Comparison of ENCODE assay signal across 8 cellular contexts in the genomic region with DNA sequence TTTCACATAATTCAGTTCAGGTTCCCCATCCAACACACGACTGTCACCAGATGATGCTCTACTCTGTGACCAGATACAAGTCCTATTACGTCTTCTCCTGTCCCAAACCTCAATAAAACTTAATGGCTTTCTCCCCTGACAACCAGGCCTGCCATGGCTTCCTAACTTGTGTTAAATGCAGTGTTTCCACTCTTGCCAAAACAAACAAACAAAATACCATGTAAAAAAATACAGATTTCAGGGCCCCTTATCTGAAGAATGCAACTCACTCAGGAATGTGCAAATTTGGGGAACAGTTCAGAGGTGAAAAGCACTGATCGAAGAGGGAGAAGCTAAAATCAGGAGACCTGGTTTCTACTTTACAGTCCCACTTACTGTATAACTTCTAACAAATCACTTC. TPM values are rescaled to one million over a fixed set of nuclear protein-coding genes. Genes with fewer than 3 reads are reported as not detected.
DNase-seq lines count a peak whose midpoint lies in the region; ATAC-seq, FAIRE-seq and TF ChIP-seq lines count a peak whose summit lies in the region.

No MANE protein-coding gene starts in this region.

- WGBS in heart right ventricle, 2 donors: 28 to 34% methylated on average over 3 of the region's 3 CpGs
- WGBS in GM12878 (ENCODE audit: insufficient coverage, insufficient replicate concordance, low lambda C conversion rate, missing lambda C conversion rate): 26% methylated on average over 3 of the region's 3 CpGs
- 43 to 46% methylated on average over 3 of the region's 3 CpGs for WGBS in lung, 2 donors

- TF ChIP-seq CTCF in heart right ventricle (IDR thresholded peaks at IDR 0.05) (no peak), GM12878 (IDR thresholded peaks at IDR 0.05 in 2 of 3, conservative IDR thresholded peaks at IDR 0.05 in 1 of 3; ENCODE audit: control insufficient read depth in 2 of 3, extremely low read depth in 1 of 3, insufficient read depth in 1 of 3, low read depth in 3 of 3, low read length in 3 of 3) (no peak), lung (IDR thresholded peaks at IDR 0.05; ENCODE audit: control extremely low read depth, extremely low read depth) (no peak), uterus (IDR thresholded peaks at IDR 0.05) (no peak)

- peak overlapping the region; percentile 75 for H3K4me2 ChIP-seq in GM12878 (ENCODE audit: control insufficient read depth, insufficient read depth)

- POLR2A ChIA-PET in GM12878 (lab: Charles Lee): no interaction called here

- H3K4me1 ChIP-seq in heart right ventricle: peaks cover 0 to 25% (median 16%) of the 10 kb centered on the region in 9 donors
- no peaks in the 10 kb centered on the region; the same call in 1 of the 2 replicates for H3K4me1 ChIP-seq in GM12878 (ENCODE audit: control insufficient read depth, insufficient read depth, low read length)
- H3K4me1 ChIP-seq in lung (ENCODE audit: control insufficient read depth in 2 of 2, insufficient read depth in 2 of 2, low read length in 2 of 2): peaks cover 0 to 5% of the 10 kb centered on the region in 2 donors
- H3K4me1 ChIP-seq in uterus: no peaks in the 10 kb centered on the region

- intact Hi-C loops in heart right ventricle (cut with DNase I): no loop called here
- intact Hi-C loops in Right ventricle myocardium inferior (cut with DNase I): no loop called here
- intact Hi-C loops in GM12878 (cut with micrococcal nuclease; ENCODE audit: unreplicated experiment): loop anchor here (5.0 kb wide), 1 partner anchor 689 kb away; a partner anchor contains a TSS
- intact Hi-C loops in uterus (cut with DNase I; ENCODE audit: low total_unique reads): no loop called here

- ATAC-seq in heart right ventricle (peak in 1 of 8 donors; percentile 2), Right ventricle myocardium inferior (no peak), GM12878 (no peak), lung (ENCODE audit: insufficient read depth, low FRiP score) (no peak), HG02588 (IDR thresholded peaks at IDR 0.05; ENCODE audit: unreplicated experiment) (no peak), HG03565 (IDR thresholded peaks at IDR 0.05; ENCODE audit: unreplicated experiment) (no peak)

- SMC1A ChIA-PET in GM12878 (lab: Charles Lee; ENCODE audit: uncharacterized antibody, unreplicated experiment): interaction anchor here (1.0 kb wide), 1 partner anchor 22 kb away, joined by 3 read pairs; no protein-coding TSS in a partner anchor

- no TSS peak for BruUV-seq in GM12878 (replicated peaks; lab: Mats Ljungman, UMichigan)

- H3K4me3 ChIP-seq in heart right ventricle (peak overlapping the region; percentile 54 to 78 (median 68)), GM12878 (peak overlapping the region; percentile 71), lung (peak overlapping the region; percentile 49), uterus (peak overlapping the region; percentile 43 to 55)

- in situ Hi-C loops in GM12878 (cut with MboI): no loop called here

- no peak for TF ChIP-seq POLR2A in GM12878 (IDR thresholded peaks at IDR 0.05; ENCODE audit: low read depth, low read length)
- no peak for TF ChIP-seq POLR2A in uterus (IDR thresholded peaks at IDR 0.05)

- no peak for TF ChIP-seq EP300 in GM12878 (IDR thresholded peaks at IDR 0.05; ENCODE audit: borderline replicate concordance in 1 of 2, control insufficient read depth in 1 of 2, low read depth in 2 of 2, low read length in 2 of 2)

- H4K20me1 ChIP-seq in GM12878 (ENCODE audit: control insufficient read depth, insufficient read depth): no peaks in the 10 kb centered on the region

- H3K27ac ChIP-seq in heart right ventricle: peak overlapping the region in 8 of 10 donors; percentile 13 to 90 (median 75)
- peak overlapping the region; percentile 59 for H3K27ac ChIP-seq in GM12878 (ENCODE audit: control insufficient read depth, insufficient read depth)
- H3K27ac ChIP-seq in lung (ENCODE audit: low read depth in 1 of 2, low read length in 1 of 2): no peak overlapping the region
- H3K27ac ChIP-seq in uterus: peak overlapping the region; percentile 76 to 80

- no peaks in the 10 kb centered on the region for H3K9me3 ChIP-seq in heart right ventricle
- no peaks in the 10 kb centered on the region for H3K9me3 ChIP-seq in GM12878 (replicated peaks; ENCODE audit: control insufficient read depth, insufficient read depth, low read length)
- no peaks in the 10 kb centered on the region for H3K9me3 ChIP-seq in lung (ENCODE audit: control insufficient read depth in 2 of 2, insufficient read depth in 1 of 2, low read length in 1 of 2)
- H3K9me3 ChIP-seq in uterus: no peaks in the 10 kb centered on the region

- H3K27me3 ChIP-seq in heart right ventricle (no peaks in the 10 kb centered on the region), GM12878 (replicated peaks in 1 of 2; ENCODE audit: control insufficient read depth in 2 of 2, insufficient read depth in 2 of 2, low read length in 1 of 2) (no peaks in the 10 kb centered on the region), lung (ENCODE audit: control insufficient read depth, insufficient read depth) (no peaks in the 10 kb centered on the region), uterus (no peaks in the 10 kb centered on the region)

- DNase-seq in heart right ventricle (no peak), Right ventricle myocardium inferior (ENCODE audit: missing footprints) (no peak), GM12878 (ENCODE audit: low read depth, low spot score) (no peak), lung (ENCODE audit: low spot score) (no peak), uterus (no peak), DMS53 (lab: John Stamatoyannopoulos, UW) (no peak)

- H3K36me3 ChIP-seq in heart right ventricle (peaks cover 0 to 32% (median 0%) of the 10 kb centered on the region in 9 donors), GM12878 (ENCODE audit: control insufficient read depth in 2 of 2, insufficient read depth in 2 of 2, low read length in 1 of 2) (peaks cover 0 to 3% of the 10 kb centered on the region in 2 experiments; a peak in 1 of 4 replicates), lung (ENCODE audit: control insufficient read depth in 2 of 2, insufficient read depth in 2 of 2, low read length in 2 of 2) (peaks cover 3 to 5% of the 10 kb centered on the region in 2 donors), uterus (no peaks in the 10 kb centered on the region)

- FAIRE-seq in GM12878 (lab: Jason Lieb, UNC): peak; percentile 13

- CTCF ChIA-PET in GM12878 (lab: Yijun Ruan, JAX): interaction anchor here (2.5 kb wide), 1 partner anchor 467 kb away, joined by 6 read pairs; no protein-coding TSS in a partner anchor

- H3K79me2 ChIP-seq in GM12878 (ENCODE audit: control insufficient read depth, insufficient read depth, low read length): peaks cover 40% of the 10 kb centered on the region

- peak overlapping the region; percentile 64 for H3K9ac ChIP-seq in GM12878 (ENCODE audit: control insufficient read depth, insufficient read depth, low read length)

- peak overlapping the region; percentile 85 for H2AFZ ChIP-seq in GM12878 (ENCODE audit: control insufficient read depth, low read depth, low read length)

- RAD21 ChIA-PET in GM12878 (lab: Charles Lee; ENCODE audit: unreplicated experiment): no interaction called here

- no peak for TF ChIP-seq RAD21 in GM12878 (IDR thresholded peaks at IDR 0.05; ENCODE audit: insufficient read depth, low read depth, low read length)

TF ChIP-seq in GM12878, 131 proteins besides CTCF, POLR2A, EP300 and RAD21:
- TF ChIP-seq CHD1 (IDR thresholded peaks at IDR 0.05; ENCODE audit: low read depth, low read length): no peak
- no peak for TF ChIP-seq SRF (IDR thresholded peaks at IDR 0.05; ENCODE audit: low read depth in 2 of 2, low read length in 2 of 2)
- TF ChIP-seq HCFC1 (IDR thresholded peaks at IDR 0.05; ENCODE audit: low read length): no peak
- no peak for TF ChIP-seq BMI1 (IDR thresholded peaks at IDR 0.05; ENCODE audit: borderline replicate concordance)

RNA-seq across cellular contexts. Expression of a gene that starts 0.9 kb away (rescaled TPM):
- total RNA-seq in heart right ventricle (1 to 10 TPM in 1 of 10 donors, under 1 TPM in 4, not detected in 5; 0.15 to 2.5 (median 0.70) TPM), Right ventricle myocardium inferior (0.89 TPM), GM12878 (2014; rRNA removed) (36.6 and 49.6 TPM in 2 replicates), GM12878 (2014; rRNA removed; fragmentation: Illumina TruSeq; extraction: Trizol) (58.0 and 59.3 TPM in 2 replicates), GM12878 (2021) (33.7 and 37.1 TPM in 2 replicates), lung (1 to 10 TPM; 1.2 to 7.2 TPM), uterus (10 to 100 TPM in 1 of 4 donors, under 1 TPM in 1, not detected in 2; 0.73 to 20.5 TPM)
- polyA plus RNA-seq in heart right ventricle (under 1 TPM; 0.25 to 0.37 TPM), GM12878 (2011; rRNA removed) (57.0 and 96.8 TPM in 2 replicates), GM12878 (2014; fragmentation: Illumina TruSeq; extraction: Trizol) (60.4 and 74.3 TPM in 2 replicates), GM12878 (2014; fragmentation: Nextera tagmentation; extraction: Ambion mirVana) (10 to 100 TPM; 27.4 to 34.1 TPM), GM12878 (2014; rRNA removed) (32.1 and 43.3 TPM in 2 replicates), GM12878 (2016; fragmentation: Nextera tagmentation; extraction: Ambion mirVana) (10 to 100 TPM; 54.9 to 62.6 TPM), lung (1 to 10 TPM; 1.3 to 3.0 TPM)
- total RNA-seq in GM12878 (2013; cell fraction: nucleolus; rRNA removed): 61.9 and 68.9 TPM in 2 replicates
- polyA plus RNA-seq in GM12878 (2011; ENCODE audit: low read depth): 8.7 TPM
- polyA plus RNA-seq in GM12878 (2011; cell fraction: cytosol; rRNA removed): 18.2 and 19.6 TPM in 2 replicates
- 54.1 and 62.5 TPM in 2 replicates for polyA plus RNA-seq in GM12878 (2011; cell fraction: nucleus; rRNA removed)
- polyA plus RNA-seq in GM12878 (2012): 18.0 and 25.4 TPM in 2 replicates
- polyA minus RNA-seq in GM12878 (2011; rRNA and poly(A)+ RNA removed): 19.9 and 25.1 TPM in 2 replicates
- polyA minus RNA-seq in GM12878 (2011; cell fraction: cytosol; rRNA and poly(A)+ RNA removed): 8.3 and 9.9 TPM in 2 replicates
- 33.7 and 34.3 TPM in 2 replicates for polyA minus RNA-seq in GM12878 (2011; cell fraction: nucleus; rRNA and poly(A)+ RNA removed)

Comparison
In these comparisons a context has a peak if more than half of its experiments do, and no peak if none do; other contexts are left out.
1. H3K27ac ChIP-seq: peak in heart right ventricle (8 of 10), GM12878 (single experiment) and uterus (2 of 2); none in lung (0 of 2).
2. Peak in every context shown above with its lines, with median percentiles within 50 percentile points of each other: H3K4me3 ChIP-seq.